Comparison of ENCODE assay signal across 1 cellular context in the genomic region with DNA sequence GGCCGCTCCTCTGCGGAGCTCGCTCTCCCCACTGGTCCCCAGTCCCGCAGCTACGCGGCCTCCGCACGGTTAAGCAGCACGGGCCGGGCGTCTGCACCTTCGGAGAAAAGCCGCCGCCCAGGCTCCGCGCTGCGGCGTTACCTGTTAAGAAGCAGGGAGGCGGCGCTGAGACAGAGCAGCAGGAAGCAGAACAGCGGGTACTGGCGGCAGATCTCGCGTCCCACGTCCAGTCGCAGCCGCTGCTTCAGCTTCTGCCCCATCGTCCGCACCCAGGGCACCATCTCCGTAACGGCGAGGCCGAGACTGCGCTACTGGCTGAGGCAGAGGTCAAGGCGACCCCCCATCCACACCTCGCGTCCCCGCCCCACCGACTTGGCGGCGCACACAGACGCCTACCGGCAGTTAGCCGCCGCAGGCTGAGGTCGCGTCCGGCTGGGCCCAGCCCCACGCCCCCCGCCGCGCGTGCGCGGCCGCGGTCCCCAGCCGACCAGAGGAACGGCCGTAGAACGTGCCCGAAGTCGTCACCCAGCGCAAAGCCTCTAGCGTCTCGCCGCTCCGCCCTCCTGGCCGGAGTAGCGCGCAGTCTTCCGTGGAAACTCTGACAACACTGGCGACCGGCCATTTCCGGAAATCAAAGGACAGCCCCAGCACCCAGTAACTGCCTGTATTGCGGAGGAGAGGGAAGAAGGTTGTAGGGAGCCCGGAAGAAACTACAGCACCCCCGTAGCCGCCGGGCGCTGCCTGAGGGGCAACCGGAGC.
TF ChIP-seq lines count a peak whose summit lies in the region.

A gene with protein sequence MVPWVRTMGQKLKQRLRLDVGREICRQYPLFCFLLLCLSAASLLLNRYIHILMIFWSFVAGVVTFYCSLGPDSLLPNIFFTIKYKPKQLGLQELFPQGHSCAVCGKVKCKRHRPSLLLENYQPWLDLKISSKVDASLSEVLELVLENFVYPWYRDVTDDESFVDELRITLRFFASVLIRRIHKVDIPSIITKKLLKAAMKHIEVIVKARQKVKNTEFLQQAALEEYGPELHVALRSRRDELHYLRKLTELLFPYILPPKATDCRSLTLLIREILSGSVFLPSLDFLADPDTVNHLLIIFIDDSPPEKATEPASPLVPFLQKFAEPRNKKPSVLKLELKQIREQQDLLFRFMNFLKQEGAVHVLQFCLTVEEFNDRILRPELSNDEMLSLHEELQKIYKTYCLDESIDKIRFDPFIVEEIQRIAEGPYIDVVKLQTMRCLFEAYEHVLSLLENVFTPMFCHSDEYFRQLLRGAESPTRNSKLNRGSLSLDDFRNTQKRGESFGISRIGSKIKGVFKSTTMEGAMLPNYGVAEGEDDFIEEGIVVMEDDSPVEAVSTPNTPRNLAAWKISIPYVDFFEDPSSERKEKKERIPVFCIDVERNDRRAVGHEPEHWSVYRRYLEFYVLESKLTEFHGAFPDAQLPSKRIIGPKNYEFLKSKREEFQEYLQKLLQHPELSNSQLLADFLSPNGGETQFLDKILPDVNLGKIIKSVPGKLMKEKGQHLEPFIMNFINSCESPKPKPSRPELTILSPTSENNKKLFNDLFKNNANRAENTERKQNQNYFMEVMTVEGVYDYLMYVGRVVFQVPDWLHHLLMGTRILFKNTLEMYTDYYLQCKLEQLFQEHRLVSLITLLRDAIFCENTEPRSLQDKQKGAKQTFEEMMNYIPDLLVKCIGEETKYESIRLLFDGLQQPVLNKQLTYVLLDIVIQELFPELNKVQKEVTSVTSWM (minus strand): TSS at position 421 of the 759 bp plus-strand sequence. CDS start 140 bp downstream, at position 281.

TF ChIP-seq in endothelial cell of umbilical vein, 7 proteins besides CTCF, POLR2A, EP300 and RAD21 (continued from another document):
- TF ChIP-seq, protein P1, sequence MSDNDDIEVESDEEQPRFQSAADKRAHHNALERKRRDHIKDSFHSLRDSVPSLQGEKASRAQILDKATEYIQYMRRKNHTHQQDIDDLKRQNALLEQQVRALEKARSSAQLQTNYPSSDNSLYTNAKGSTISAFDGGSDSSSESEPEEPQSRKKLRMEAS (IDR thresholded peaks at IDR 0.05; ENCODE audit: insufficient read depth, insufficient read length): no peak
